Comparison of ENCODE assay signal across 30 cellular contexts in genomic region chr16:89041571-89042481, GRCh38.
"Had no signal": no experiment of that assay in that cellular context is flagged by ENCODE, and none has a peak within 500 bp of the region (broad histone marks: within the 10 kb centered on the region; RNA-seq: fewer than 3 reads in every experiment).

No MANE protein-coding gene starts in this region.

- H3K9me3 Mint-ChIP-seq: activated CD4-positive, alpha-beta T cell treated with anti-CD3 and anti-CD28 coated beads, Interleukin-2, amount 10 ng/mL, durations not matched to agents 7 days and 5 days had no signal

- H3K27ac Mint-ChIP-seq: activated CD4-positive, alpha-beta T cell treated with anti-CD3 and anti-CD28 coated beads, Interleukin-2, amount 10 ng/mL, durations not matched to agents 7 days and 5 days; activated CD8-positive, alpha-beta memory T cell treated with anti-CD3 and anti-CD28 coated beads, Interleukin-2, amount 10 ng/mL, durations not matched to agents 7 days and 5 days; activated CD8-positive, alpha-beta T cell treated with anti-CD3 and anti-CD28 coated beads for 36 hours; activated naive CD4-positive, alpha-beta T cell treated with anti-CD3 and anti-CD28 coated beads, Interleukin-2, amount 10 ng/mL, durations not matched to agents 7 days and 5 days; effector memory CD8-positive, alpha-beta T cell; natural killer cell; stimulated activated naive B cell treated with anti-CD40 and anti-IgM and Interleukin-4, amounts not matched to agents 10 μg/mL and 1 μg/mL and 100 μg/mL, for 72 hours; T-cell had no signal

- H3K36me3 Mint-ChIP-seq: activated CD8-positive, alpha-beta memory T cell treated with anti-CD3 and anti-CD28 coated beads, Interleukin-2, amount 10 ng/mL, durations not matched to agents 7 days and 5 days; activated naive CD4-positive, alpha-beta T cell treated with anti-CD3 and anti-CD28 coated beads, Interleukin-2, amount 10 ng/mL, durations not matched to agents 7 days and 5 days; natural killer cell; T-cell had no signal

- H3K4me3 Mint-ChIP-seq: activated CD4-positive, alpha-beta T cell treated with anti-CD3 and anti-CD28 coated beads, Interleukin-2, amount 10 ng/mL, durations not matched to agents 7 days and 5 days; activated CD8-positive, alpha-beta memory T cell treated with anti-CD3 and anti-CD28 coated beads, Interleukin-2, amount 10 ng/mL, durations not matched to agents 7 days and 5 days; activated CD8-positive, alpha-beta T cell treated with anti-CD3 and anti-CD28 coated beads for 36 hours; activated naive CD4-positive, alpha-beta T cell treated with anti-CD3 and anti-CD28 coated beads, Interleukin-2, amount 10 ng/mL, durations not matched to agents 7 days and 5 days; central memory CD8-positive, alpha-beta T cell; effector memory CD8-positive, alpha-beta T cell; natural killer cell; stimulated activated naive B cell treated with anti-CD40 and anti-IgM and Interleukin-4, amounts not matched to agents 10 μg/mL and 1 μg/mL and 100 μg/mL, for 72 hours; T-cell had no signal

- ATAC-seq: activated CD8-positive, alpha-beta memory T cell treated with anti-CD3 and anti-CD28 coated beads, Interleukin-2, amount 10 ng/mL, durations not matched to agents 7 days and 5 days; activated CD8-positive, alpha-beta T cell treated with anti-CD3 and anti-CD28 coated beads for 36 hours; effector memory CD8-positive, alpha-beta T cell; esophagus mucosa; natural killer cell; pancreas; sciatic nerve; SK-N-SH treated with all-trans-retinoic acid at 6 μM for 48 hours; stimulated activated naive B cell treated with anti-CD40 and anti-IgM and Interleukin-4, amounts not matched to agents 10 μg/mL and 1 μg/mL and 100 μg/mL, for 72 hours; T-cell had no signal

- H3K36me3 ChIP-seq: brain microvascular endothelial cell, colonic mucosa, neutrophil, pancreas, transverse colon, WERI-Rb-1 had no signal

- H3K4me1 ChIP-seq: colonic mucosa, pancreas, transverse colon had no signal

- H3K27me3 ChIP-seq: colonic mucosa, pancreas had no signal

- H3K4me3 ChIP-seq: colonic mucosa, dorsolateral prefrontal cortex, lung, pancreas, transverse colon had no signal

- FAIRE-seq: endothelial cell of umbilical vein, frontal cortex, pancreas, small intestine, TTC549 had no signal

- H3K27ac ChIP-seq: brain microvascular endothelial cell, colonic mucosa, dorsolateral prefrontal cortex, neutrophil, pancreas, transverse colon, WERI-Rb-1 had no signal

- H3K9me3 ChIP-seq: colonic mucosa, neutrophil, pancreas, transverse colon had no signal

- H3K4me1 Mint-ChIP-seq: activated naive CD4-positive, alpha-beta T cell treated with anti-CD3 and anti-CD28 coated beads, Interleukin-2, amount 10 ng/mL, durations not matched to agents 7 days and 5 days; central memory CD8-positive, alpha-beta T cell had no signal

- DNase-seq: activated CD4-positive, alpha-beta T cell treated with anti-CD3 and anti-CD28 coated beads, Interleukin-2, amount 10 ng/mL, durations not matched to agents 7 days and 5 days; activated CD4-positive, CD25-positive, alpha-beta regulatory T cell treated with anti-CD3 and anti-CD28 coated beads, Interleukin-2, amount 50 U/mL, for 72 hours; activated CD8-positive, alpha-beta memory T cell treated with anti-CD3 and anti-CD28 coated beads, Interleukin-2, amount 10 ng/mL, durations not matched to agents 7 days and 5 days; activated CD8-positive, alpha-beta T cell treated with anti-CD3 and anti-CD28 coated beads for 36 hours; activated effector memory CD4-positive, alpha-beta T cell treated with anti-CD3 and anti-CD28 coated beads, Interleukin-2, amount 50 U/mL, for 16 hours; activated naive CD4-positive, alpha-beta T cell treated with anti-CD3 and anti-CD28 coated beads, Interleukin-2, amount 10 ng/mL, durations not matched to agents 7 days and 5 days; activated T-cell treated with anti-CD3 and anti-CD28 coated beads for 4 hours; anterior cingulate cortex; brain microvascular endothelial cell; colonic mucosa; effector memory CD8-positive, alpha-beta T cell; hypothalamus; natural killer cell; small intestine; stimulated activated CD4-positive, alpha-beta T cell treated with anti-CD3 and anti-CD28 coated beads, Interleukin-15, amount 100 ng/mL, for 24 hours; stimulated activated naive B cell treated with anti-CD40 and anti-IgM and Interleukin-4, amounts not matched to agents 10 μg/mL and 1 μg/mL and 100 μg/mL, for 72 hours; T-cell; transverse colon; WERI-Rb-1 had no signal
